Comparison of ENCODE assay signal across 16 cellular contexts in genomic region chr2:213763358-213763757, GRCh38.
DNase-seq lines count a peak whose midpoint lies in the region; ATAC-seq and TF ChIP-seq lines count a peak whose summit lies in the region.
"Had no signal": no experiment of that assay in that cellular context is flagged by ENCODE, and none has a peak within 500 bp of the region (broad histone marks: within the 10 kb centered on the region; RNA-seq: fewer than 3 reads in every experiment).

No MANE protein-coding gene starts in this region.

- dilution Hi-C loops in mammary epithelial cell (cut with HindIII; ENCODE audit: low sequenced_read_pairs) = no loop called here

- TF ChIP-seq POLR2A in breast epithelium (IDR thresholded peaks at IDR 0.05) = no peak

- H3K36me3 ChIP-seq in mammary epithelial cell (ENCODE audit: insufficient read depth, low read length) (no peaks in the 10 kb centered on the region), breast epithelium (no peaks in the 10 kb centered on the region), PC-3 (ENCODE audit: low read depth, low read length) (no peaks in the 10 kb centered on the region), osteoblast (ENCODE audit: insufficient read depth, low read length) (no peaks in the 10 kb centered on the region)

- intact Hi-C loops in mammary epithelial cell (cut with micrococcal nuclease) (no loop called here), breast epithelium (cut with DNase I; ENCODE audit: low total_unique reads) (no loop called here), PC-3 (cut with micrococcal nuclease) (no loop called here)

- whole genome bisulfite sequencing in mammary epithelial cell (ENCODE audit: low coverage, missing lambda C conversion rate) = 17% methylated on average over 2 of the region's 2 CpGs

- H3K4me3 ChIP-seq in mammary epithelial cell (replicated peaks in 1 of 3; ENCODE audit: insufficient read depth in 1 of 3, low read depth in 2 of 3, low read length in 3 of 3) (no peak overlapping the region), breast epithelium (no peak overlapping the region), PC-3 (ENCODE audit: low read length) (no peak overlapping the region), osteoblast (ENCODE audit: insufficient read depth, low read length) (no peak overlapping the region)

- BruUV-seq in mammary epithelial cell (replicated peaks; lab: Mats Ljungman, UMichigan) = no TSS peak
- BruUV-seq in PC-3 (replicated peaks; lab: Mats Ljungman, UMichigan) = no TSS peak

- CTCF ChIA-PET in mammary epithelial cell (lab: Charles Lee; ENCODE audit: low non-redundant PET) = no interaction called here
- CTCF ChIA-PET in PC-3 (lab: Charles Lee) = no interaction called here

- H2AFZ ChIP-seq in mammary epithelial cell (ENCODE audit: low read depth, low read length) = no peak overlapping the region
- no peak overlapping the region for H2AFZ ChIP-seq in PC-3 (ENCODE audit: low read length)
- no peak overlapping the region for H2AFZ ChIP-seq in osteoblast (ENCODE audit: low read length)

- H3K9ac ChIP-seq in mammary epithelial cell (ENCODE audit: insufficient read depth, low read length) (no peak overlapping the region), PC-3 (ENCODE audit: low read length) (no peak overlapping the region)

- H3K27ac ChIP-seq in mammary epithelial cell (ENCODE audit: insufficient read depth, low read depth, low read length) (no peak overlapping the region), breast epithelium (no peak overlapping the region), PC-3 (ENCODE audit: low read length) (no peak overlapping the region), osteoblast (ENCODE audit: low read depth, low read length) (no peak overlapping the region)

- H3K79me2 ChIP-seq in mammary epithelial cell (ENCODE audit: insufficient read depth, low read length) (no peaks in the 10 kb centered on the region), PC-3 (ENCODE audit: low read length) (no peaks in the 10 kb centered on the region), osteoblast (ENCODE audit: insufficient read depth, low read length) (no peaks in the 10 kb centered on the region)

- no peaks in the 10 kb centered on the region for H3K9me2 ChIP-seq in PC-3 (replicated peaks; ENCODE audit: low read length)

- peak; percentile 7 for DNase-seq in mammary epithelial cell
- no peak for DNase-seq in breast epithelium (ENCODE audit: low spot score in 2 of 2)
- DNase-seq in PC-3 = no peak
- peak; percentile 31 for DNase-seq in osteoblast (ENCODE audit: insufficient read length, low spot score, missing footprints)
- DNase-seq in activated effector memory CD4-positive, alpha-beta T cell treated with Interleukin-2 at 50 U/mL for 16 hours = no peak
- DNase-seq in SW 1271 (lab: John Stamatoyannopoulos, UW) = no peak
- DNase-seq: C1 segment of cervical spinal cord; Caco-2; CD4-positive, alpha-beta memory T cell; DMS79; EL; GF-D8; H7; HCEC 1CT had no signal

- H3F3A ChIP-seq in PC-3 (ENCODE audit: low read length, unreplicated experiment) = no peaks in the 10 kb centered on the region

- in situ Hi-C loops in mammary epithelial cell (cut with MboI; ENCODE audit: low sequenced_read_pairs in 2 of 2) = no loop called here

- ATAC-seq in HG02798 (IDR thresholded peaks at IDR 0.05; ENCODE audit: poor library complexity, unreplicated experiment) (peak; percentile 25), PC-3 (peak; percentile 41; the same call in 1 of the 2 replicates), HG02588 (IDR thresholded peaks at IDR 0.05; ENCODE audit: unreplicated experiment) (no peak)

- H3K4me1 ChIP-seq in mammary epithelial cell (ENCODE audit: insufficient read depth, low read length) = no peaks in the 10 kb centered on the region
- H3K4me1 ChIP-seq in breast epithelium = no peaks in the 10 kb centered on the region
- H3K4me1 ChIP-seq in PC-3 (ENCODE audit: insufficient read depth, low read length) = 0 out of 2 replicates have a peak, but pooled peaks cover 4% of the 10 kb centered on the region
- no peaks in the 10 kb centered on the region for H3K4me1 ChIP-seq in osteoblast (ENCODE audit: insufficient read depth, low read length)
- H3K4me1 ChIP-seq: Caco-2 had no signal

- POLR2A ChIA-PET in PC-3 (lab: Charles Lee; ENCODE audit: unreplicated experiment) = no interaction called here

- no peak overlapping the region for H3K4me2 ChIP-seq in mammary epithelial cell (ENCODE audit: insufficient read depth, low read depth, low read length)
- H3K4me2 ChIP-seq in PC-3 (ENCODE audit: low read length) = no peak overlapping the region
- H3K4me2 ChIP-seq in osteoblast (ENCODE audit: insufficient read depth, low read length) = no peak overlapping the region

- TF ChIP-seq CTCF in mammary epithelial cell (conservative IDR thresholded peaks at IDR 0.05 in 1 of 2, IDR thresholded peaks at IDR 0.05 in 1 of 2; ENCODE audit: extremely low read depth in 1 of 2, insufficient read depth in 1 of 2, low read depth in 1 of 2, low read length in 2 of 2) (no peak), breast epithelium (IDR thresholded peaks at IDR 0.05) (no peak), PC-3 (conservative IDR thresholded peaks at IDR 0.05; ENCODE audit: low read depth, low read length) (no peak), osteoblast (IDR thresholded peaks at IDR 0.05; ENCODE audit: extremely low read depth, low read depth, low read length) (no peak)

- no peaks in the 10 kb centered on the region for H3K27me3 ChIP-seq in mammary epithelial cell (ENCODE audit: insufficient read depth, low read length)
- H3K27me3 ChIP-seq in breast epithelium = no peaks in the 10 kb centered on the region
- H3K27me3 ChIP-seq in PC-3 (ENCODE audit: low read length) = no peaks in the 10 kb centered on the region
- H3K27me3 ChIP-seq in osteoblast (ENCODE audit: insufficient read depth, low read length) = no peaks in the 10 kb centered on the region

- no peaks in the 10 kb centered on the region for H3K9me3 ChIP-seq in mammary epithelial cell (replicated peaks; ENCODE audit: insufficient read depth, low read length)
- no peaks in the 10 kb centered on the region for H3K9me3 ChIP-seq in breast epithelium
- H3K9me3 ChIP-seq in PC-3 (ENCODE audit: low read length) = no peaks in the 10 kb centered on the region
- H3K9me3 ChIP-seq in osteoblast (ENCODE audit: low read depth, low read length) = no peaks in the 10 kb centered on the region
- H3K9me3 ChIP-seq: Caco-2 had no signal

- no peaks in the 10 kb centered on the region for H4K20me1 ChIP-seq in mammary epithelial cell (ENCODE audit: insufficient read depth, low read length)
- H4K20me1 ChIP-seq in PC-3 (ENCODE audit: low read length) = no peaks in the 10 kb centered on the region
- H4K20me1 ChIP-seq in osteoblast (ENCODE audit: insufficient read depth, low read length) = no peaks in the 10 kb centered on the region

Comparison
In these comparisons a context has a peak if more than half of its experiments do, and no peak if none do; other contexts are left out.
1. DNase-seq: peak in mammary epithelial cell (single experiment) and osteoblast (single experiment); none in breast epithelium (0 of 2), PC-3 (single experiment), activated effector memory CD4-positive, alpha-beta T cell treated with Interleukin-2 at 50 U/mL for 16 hours (single experiment) and SW 1271 (0 of 2).